In the genomic region with DNA sequence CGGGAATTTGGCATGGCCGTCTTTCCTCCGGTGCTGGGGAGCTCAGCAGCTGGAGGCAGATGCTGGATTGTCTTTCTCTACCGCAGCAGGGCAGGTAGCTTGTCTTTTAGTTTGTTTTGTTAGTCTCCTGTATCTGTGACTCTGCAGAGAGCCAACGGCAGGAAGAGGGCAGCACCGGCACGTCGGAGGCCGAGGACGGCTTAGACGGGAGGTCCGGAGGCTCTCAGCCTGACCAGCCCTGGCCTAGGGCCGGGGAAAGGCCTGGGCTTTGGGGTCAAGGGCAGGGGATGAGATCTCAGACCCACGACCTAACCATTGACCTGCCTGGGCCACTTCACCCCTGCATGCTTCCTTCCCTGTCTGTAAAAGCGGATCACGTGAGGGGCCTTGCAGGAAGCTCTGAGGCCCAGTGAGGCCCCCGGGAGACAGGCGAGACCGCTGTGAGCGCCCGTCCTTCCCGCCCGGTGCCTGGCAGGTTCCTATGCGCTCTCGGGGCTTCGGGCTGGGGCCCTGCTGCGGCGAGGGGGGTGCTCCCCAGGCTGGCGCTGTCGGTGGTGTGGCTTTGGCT, we compare ENCODE assay signal across 8 cellular contexts.
DNase-seq lines count a peak whose midpoint lies in the region; ATAC-seq and TF ChIP-seq lines count a peak whose summit lies in the region.

No MANE protein-coding gene starts in this region.

- H3K4me3 ChIP-seq in BJ (ENCODE audit: low read depth, low read length), result no peak overlapping the region

- POLR2A ChIA-PET in BJ (lab: Charles Lee), result no interaction called here

- no peak overlapping the region for H3K4me3 Mint-ChIP-seq in dendritic cell treated with granulocyte-macrophage colony-stimulating factor and Interleukin-4, amounts not matched to agents 40 ng/mL and 50 ng/mL, for 4 days

- H3K27me3 ChIP-seq in BJ (ENCODE audit: control insufficient read depth, insufficient read depth, low read length), result no peaks in the 10 kb centered on the region

- H3K36me3 ChIP-seq in BJ (ENCODE audit: control insufficient read depth, insufficient read depth, low read length), result no peaks in the 10 kb centered on the region

- ATAC-seq in HG03342 (IDR thresholded peaks at IDR 0.05; ENCODE audit: unreplicated experiment) (peak; percentile 42), HG02852 (IDR thresholded peaks at IDR 0.05; ENCODE audit: unreplicated experiment) (no peak), GM21723 (IDR thresholded peaks at IDR 0.05; ENCODE audit: unreplicated experiment) (no peak)

- DNase-seq in BJ (ENCODE audit: low read depth), result no peak
- peak; percentile 53 to 72 for DNase-seq in lung microvascular endothelial cell (ENCODE audit: low read depth in 2 of 2)
- DNase-seq in DMS 273 treated with DMSO at 0.1 percent for 48 hours (lab: John Stamatoyannopoulos, UW), result no peak
- no peak for DNase-seq in activated CD8-positive, alpha-beta memory T cell treated with anti-CD3 and anti-CD28 coated beads, Interleukin-2, amount 50 U/mL, for 48 hours

- intact Hi-C loops in dendritic cell treated with granulocyte-macrophage colony-stimulating factor and Interleukin-4, amounts not matched to agents 40 ng/mL and 50 ng/mL, for 4 days (cut with micrococcal nuclease), result loop anchor here (10.0 kb wide), 2 partner anchors 90 to 380 kb away; no protein-coding TSS in a partner anchor

- H3K27me3 Mint-ChIP-seq in dendritic cell treated with granulocyte-macrophage colony-stimulating factor and Interleukin-4, amounts not matched to agents 40 ng/mL and 50 ng/mL, for 4 days, result no peaks in the 10 kb centered on the region

- H3K9me3 Mint-ChIP-seq in dendritic cell treated with granulocyte-macrophage colony-stimulating factor and Interleukin-4, amounts not matched to agents 40 ng/mL and 50 ng/mL, for 4 days, result no peaks in the 10 kb centered on the region

- CTCF ChIA-PET in BJ (lab: Yijun Ruan, JAX), result interaction anchor here (0.6 to 7.7 kb wide), 5 partner anchors 207 to 951 kb away, joined by 3 to 55 read pairs (median 20); a partner anchor contains a TSS

- TF ChIP-seq CTCF in BJ (IDR thresholded peaks at IDR 0.05; ENCODE audit: insufficient read depth, low read depth, low read length), result 0 out of 2 replicates have a peak, but pooled peaks have one; percentile 13

- H3K36me3 Mint-ChIP-seq in dendritic cell treated with granulocyte-macrophage colony-stimulating factor and Interleukin-4, amounts not matched to agents 40 ng/mL and 50 ng/mL, for 4 days (ENCODE audit: low read depth), result no peaks in the 10 kb centered on the region

- H3K4me1 Mint-ChIP-seq in dendritic cell treated with granulocyte-macrophage colony-stimulating factor and Interleukin-4, amounts not matched to agents 40 ng/mL and 50 ng/mL, for 4 days (ENCODE audit: low read depth), result peaks cover 37% of the 10 kb centered on the region

- H3K27ac Mint-ChIP-seq in dendritic cell treated with granulocyte-macrophage colony-stimulating factor and Interleukin-4, amounts not matched to agents 40 ng/mL and 50 ng/mL, for 4 days, result peak overlapping the region; percentile 87

Comparison
In these comparisons a context has a peak if more than half of its experiments do, and no peak if none do; other contexts are left out.
1. DNase-seq: peak in lung microvascular endothelial cell (2 of 2); none in BJ (single experiment), DMS 273 treated with DMSO at 0.1 percent for 48 hours (single experiment) and activated CD8-positive, alpha-beta memory T cell treated with anti-CD3 and anti-CD28 coated beads, Interleukin-2, amount 50 U/mL, for 48 hours (single experiment).